29 cellular contexts compared by ENCODE assay signal in the genomic region with DNA sequence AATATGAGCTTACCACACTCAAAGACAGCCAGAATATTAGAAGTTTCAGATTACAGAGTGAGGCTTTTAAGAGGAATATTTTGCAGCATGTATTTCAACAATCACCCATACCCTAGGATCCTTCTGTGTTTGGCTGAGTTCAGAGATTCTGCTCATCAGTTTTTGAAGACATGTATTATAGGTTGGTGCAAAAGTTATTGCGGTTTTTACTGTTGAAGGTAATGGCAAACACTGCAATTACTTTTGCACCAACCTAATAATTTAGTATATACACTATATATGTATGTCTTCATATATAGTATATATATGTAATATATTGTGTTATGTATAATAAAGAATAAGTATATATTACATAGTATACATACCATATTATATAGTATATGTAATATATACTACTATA.
"Had no signal": no experiment of that assay in that cellular context is flagged by ENCODE, and none has a peak within 500 bp of the region (broad histone marks: within the 10 kb centered on the region; RNA-seq: fewer than 3 reads in every experiment).

No MANE protein-coding gene starts in this region.

- H2AFZ ChIP-seq: hepatocyte had no signal

- FAIRE-seq: bronchial epithelial cell had no signal

- H3K27ac ChIP-seq: ascending aorta, coronary artery, dorsolateral prefrontal cortex, esophagus muscularis mucosa, foreskin keratinocyte, gastroesophageal sphincter, heart right ventricle, hepatocyte had no signal

- H3K9me3 ChIP-seq: ascending aorta, esophagus muscularis mucosa, gastroesophageal sphincter, heart right ventricle had no signal

- DNase-seq: activated CD4-positive, alpha-beta memory T cell treated with anti-CD3 and anti-CD28 coated beads, Interleukin-2, amount 10 ng/mL, durations not matched to agents 7 days and 5 days; activated CD4-positive, alpha-beta T cell treated with anti-CD3 and anti-CD28 coated beads for 1 hour; activated CD4-positive, alpha-beta T cell treated with anti-CD3 and anti-CD28 coated beads for 4 hours; activated CD4-positive, alpha-beta T cell treated with anti-CD3 and anti-CD28 coated beads, Interleukin-2, amount 10 ng/mL, durations not matched to agents 7 days and 5 days; activated CD4-positive, alpha-beta T cell treated with anti-CD3 and anti-CD28 coated beads, Interleukin-2, amount 50 U/mL, for 4 hours; activated CD4-positive, CD25-positive, alpha-beta regulatory T cell; activated CD8-positive, alpha-beta memory T cell treated with anti-CD3 and anti-CD28 coated beads, Interleukin-2, amount 50 U/mL, for 48 hours; activated gamma-delta T cell; activated naive CD4-positive, alpha-beta T cell; activated naive CD4-positive, alpha-beta T cell treated with anti-CD3 and anti-CD28 coated beads, Interleukin-2, amount 10 ng/mL, durations not matched to agents 7 days and 5 days; activated naive CD8-positive, alpha-beta T cell treated with anti-CD3 and anti-CD28 coated beads, Interleukin-2, amount 10 ng/mL, durations not matched to agents 7 days and 5 days; activated T-cell treated with anti-CD3 and anti-CD28 coated beads for 4 hours; activated T-cell treated with anti-CD3 and anti-CD28 coated beads, Interleukin-2, amount 50 U/mL, for 24 hours; activated T-cell treated with anti-CD3 and anti-CD28 coated beads, Interleukin-2, amount 50 U/mL, for 72 hours; dorsolateral prefrontal cortex; effector memory CD4-positive, alpha-beta T cell; endodermal cell; erythroblast; foreskin keratinocyte; heart right ventricle; T-helper 17 cell; T1000 had no signal

- H3K27me3 ChIP-seq: ascending aorta, esophagus muscularis mucosa, foreskin keratinocyte, gastroesophageal sphincter, hepatocyte had no signal

- H3K4me2 ChIP-seq: hepatocyte had no signal

- H3K79me2 ChIP-seq: hepatocyte had no signal

- H3K36me3 ChIP-seq: ascending aorta, esophagus muscularis mucosa, gastroesophageal sphincter, heart right ventricle had no signal

- ATAC-seq: activated naive CD4-positive, alpha-beta T cell treated with anti-CD3 and anti-CD28 coated beads, Interleukin-2, amount 50 U/mL, for 72 hours; activated T-cell treated with anti-CD3 and anti-CD28 coated beads, Interleukin-2, amount 50 U/mL, for 72 hours; foreskin keratinocyte; gastroesophageal sphincter; heart right ventricle; T-helper 17 cell had no signal

- H3K4me3 ChIP-seq: ascending aorta, coronary artery, dorsolateral prefrontal cortex, esophagus muscularis mucosa, gastroesophageal sphincter, heart right ventricle, hepatocyte had no signal

- H3K4me1 ChIP-seq: ascending aorta, gastroesophageal sphincter, heart right ventricle had no signal
